Comparison of ENCODE assay signal across 8 cellular contexts in the genomic region with DNA sequence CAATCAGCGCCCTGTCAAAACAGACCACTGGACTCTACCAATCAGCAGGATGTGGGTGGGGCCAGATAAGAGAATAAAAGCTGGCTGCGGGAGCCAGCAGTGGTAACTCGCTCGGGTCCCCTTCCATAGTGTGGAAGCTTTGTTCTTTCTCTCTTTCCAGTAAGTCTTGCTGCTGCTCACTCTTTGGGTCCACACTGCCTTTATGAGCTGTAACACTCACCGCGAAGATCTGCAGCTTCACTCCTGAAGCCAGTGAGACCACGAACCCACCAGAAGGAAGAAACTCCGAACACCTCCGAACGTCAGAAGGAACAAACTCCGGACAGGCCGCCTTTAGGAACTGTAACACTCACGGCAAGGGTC. TPM values are rescaled to one million over a fixed set of nuclear protein-coding genes. Genes with fewer than 3 reads are reported as not detected.
"Had no signal": no experiment of that assay in that cellular context is flagged by ENCODE, and none has a peak within 500 bp of the region (broad histone marks: within the 10 kb centered on the region; RNA-seq: fewer than 3 reads in every experiment).

No MANE protein-coding gene starts in this region.

RNA-seq across cellular contexts. Expression of a gene that starts 59.0 kb away (rescaled TPM):
- total RNA-seq: activated CD4-positive, alpha-beta T cell treated with anti-CD3 and anti-CD28 coated beads for 36 hours; activated CD8-positive, alpha-beta memory T cell treated with anti-CD3 and anti-CD28 coated beads, Interleukin-2, amount 10 ng/mL, durations not matched to agents 7 days and 5 days; activated CD8-positive, alpha-beta T cell treated with anti-CD3 and anti-CD28 coated beads, Interleukin-2, amount 10 ng/mL, durations not matched to agents 7 days and 5 days; activated T-helper 2 cell treated with anti-CD3 and anti-CD28 coated beads, Interferon-gamma antibody, Interleukin-2, Interleukin-4, amounts not matched to agents 10 μg/mL and 5 μg/mL and 100 μg/mL, durations not matched to agents 14 hours and 24 hours and 36 hours; ascending aorta; esophagus mucosa; kidney; mammary epithelial cell had no signal
- polyA plus RNA-seq: mammary epithelial cell had no signal
